22 cellular contexts compared by ENCODE assay signal in genomic region chr1:182910143-182910542, GRCh38. TPM values are rescaled to one million over a fixed set of nuclear protein-coding genes. Genes with fewer than 3 reads are reported as not detected.
A peak's percentile ranks its signal among the peaks of the same experiment; 100 is the strongest.
DNase-seq lines count a peak whose midpoint lies in the region; ATAC-seq and TF ChIP-seq lines count a peak whose summit lies in the region.
"Had no signal": no experiment of that assay in that cellular context is flagged by ENCODE, and none has a peak within 500 bp of the region (broad histone marks: within the 10 kb centered on the region; RNA-seq: fewer than 3 reads in every experiment).

No MANE protein-coding gene starts in this region.

- H3K36me3 Mint-ChIP-seq in nephron progenitor cell (ENCODE audit: low read depth) = peaks cover 8% of the 10 kb centered on the region

- peak; percentile 21 for DNase-seq in NCI-H510A treated with DMSO at 0.1 percent for 48 hours (lab: John Stamatoyannopoulos, UW)
- no peak for DNase-seq in NCI-H510A (lab: John Stamatoyannopoulos, UW)
- peak; percentile 43 for DNase-seq in NCI-H1105 (lab: John Stamatoyannopoulos, UW)
- DNase-seq in SW480 (ENCODE audit: low spot score) = peak; percentile 21
- no peak for DNase-seq in nephron progenitor cell
- no peak for DNase-seq in G401 (ENCODE audit: low spot score)
- DNase-seq: activated CD8-positive, alpha-beta memory T cell treated with anti-CD3 and anti-CD28 coated beads, Interleukin-2, amount 50 U/mL, for 4 hours; activated effector memory CD4-positive, alpha-beta T cell treated with Interleukin-2 at 50 U/mL for 16 hours; colonic mucosa; DMS79 treated with DMSO at 0.1 percent for 48 hours; glutamatergic neuron; NCI-H1436 treated with DMSO at 0.1 percent for 48 hours; stimulated activated naive B cell treated with anti-CD40 and anti-IgM and Interleukin-4, amounts not matched to agents 10 μg/mL and 1 μg/mL and 100 μg/mL, for 72 hours; T-helper 2 cell had no signal

- in situ Hi-C loops in G401 (cut with HindIII; ENCODE audit: low sequenced_read_pairs) = no loop called here

- no peaks in the 10 kb centered on the region for H3K4me1 Mint-ChIP-seq in nephron progenitor cell
- H3K4me1 Mint-ChIP-seq: neural crest cell; stimulated activated naive B cell treated with anti-CD40 and anti-IgM and Interleukin-4, amounts not matched to agents 10 μg/mL and 1 μg/mL and 100 μg/mL, for 72 hours had no signal

- H3K9me3 Mint-ChIP-seq in nephron progenitor cell = peaks cover 38% of the 10 kb centered on the region

- no peaks in the 10 kb centered on the region for H3K27me3 Mint-ChIP-seq in nephron progenitor cell (ENCODE audit: low read depth, poor library complexity)

- H3K27ac Mint-ChIP-seq in nephron progenitor cell = peak overlapping the region; percentile 16
- H3K27ac Mint-ChIP-seq: stimulated activated naive B cell treated with anti-CD40 and anti-IgM and Interleukin-4, amounts not matched to agents 10 μg/mL and 1 μg/mL and 100 μg/mL, for 72 hours had no signal

- no peak overlapping the region for H3K4me3 Mint-ChIP-seq in nephron progenitor cell
- H3K4me3 Mint-ChIP-seq: neural crest cell; stimulated activated naive B cell treated with anti-CD40 and anti-IgM and Interleukin-4, amounts not matched to agents 10 μg/mL and 1 μg/mL and 100 μg/mL, for 72 hours had no signal

- ATAC-seq in GM19452 (IDR thresholded peaks at IDR 0.05; ENCODE audit: unreplicated experiment) = no peak
- ATAC-seq in GM18907 (IDR thresholded peaks at IDR 0.05; ENCODE audit: unreplicated experiment) = no peak
- ATAC-seq: stimulated activated naive B cell treated with anti-CD40 and anti-IgM and Interleukin-4, amounts not matched to agents 10 μg/mL and 1 μg/mL and 100 μg/mL, for 72 hours had no signal

- no peak for TF ChIP-seq CTCF in nephron progenitor cell (IDR thresholded peaks at IDR 0.05)

RNA-seq across cellular contexts. Expression of gene SHCBP1L, which starts 42.8 kb away (rescaled TPM):
- not detected in 2 replicates for total RNA-seq in G401 (2014; rRNA removed; shearing (Covaris generic))
- total RNA-seq: colonic mucosa, M059J, mononuclear cell, NCI-H460, neural crest cell, posterior vena cava, thoracic aorta had no signal

Comparison
In these comparisons a context has a peak if more than half of its experiments do, and no peak if none do; other contexts are left out.
1. DNase-seq: peak in NCI-H510A treated with DMSO at 0.1 percent for 48 hours (single experiment), NCI-H1105 (single experiment) and SW480 (single experiment); none in NCI-H510A (single experiment), nephron progenitor cell (single experiment) and G401 (single experiment).